11 cellular contexts compared by ENCODE assay signal in genomic region chr5:19795218-19795617, GRCh38.
A peak's percentile ranks its signal among the peaks of the same experiment; 100 is the strongest.
DNase-seq lines count a peak whose midpoint lies in the region; ATAC-seq and TF ChIP-seq lines count a peak whose summit lies in the region.
"Had no signal": no experiment of that assay in that cellular context is flagged by ENCODE, and none has a peak within 500 bp of the region (broad histone marks: within the 10 kb centered on the region; RNA-seq: fewer than 3 reads in every experiment).

No MANE protein-coding gene starts in this region.

- DNase-seq in AG10803 (ENCODE audit: low read depth) (peak; percentile 21), HFFc6 (peak; percentile 67), amniotic epithelial cell (ENCODE audit: low read depth) (peak; percentile 56), iPS DF 4.7 (ENCODE audit: extremely low read depth, low spot score) (peak; percentile 25), DMS79 (lab: John Stamatoyannopoulos, UW) (no peak), thyroid gland (no peak)
- DNase-seq: DMS153 had no signal

- H3K27ac ChIP-seq in thyroid gland = no peak overlapping the region

- no peak overlapping the region for H3K27ac Mint-ChIP-seq in HFFc6
- H3K27ac Mint-ChIP-seq: activated naive CD4-positive, alpha-beta T cell treated with anti-CD3 and anti-CD28 coated beads, Interleukin-2, amount 50 U/mL, for 24 hours had no signal

- H3K27me3 Mint-ChIP-seq in HFFc6 (ENCODE audit: insufficient read depth) = peaks cover 7% of the 10 kb centered on the region; the same call in 1 of the 2 replicates
- H3K27me3 Mint-ChIP-seq: activated naive CD4-positive, alpha-beta T cell treated with anti-CD3 and anti-CD28 coated beads, Interleukin-2, amount 50 U/mL, for 24 hours had no signal

- 69 to 86% methylated on average over 1 of the region's 1 CpG for WGBS in thyroid gland, 2 donors

- peak; percentile 41 for TF ChIP-seq CTCF in AG10803 (conservative IDR thresholded peaks at IDR 0.05; ENCODE audit: low read length)
- peak; percentile 77 for TF ChIP-seq CTCF in HFFc6 (IDR thresholded peaks at IDR 0.05)
- TF ChIP-seq CTCF in thyroid gland (IDR thresholded peaks at IDR 0.05) = no peak

- peaks cover 16% of the 10 kb centered on the region for H3K4me1 Mint-ChIP-seq in HFFc6 (ENCODE audit: low read depth)
- H3K4me1 Mint-ChIP-seq: activated naive CD4-positive, alpha-beta T cell treated with anti-CD3 and anti-CD28 coated beads, Interleukin-2, amount 50 U/mL, for 24 hours had no signal

- no peaks in the 10 kb centered on the region for H3K36me3 ChIP-seq in thyroid gland

- no peaks in the 10 kb centered on the region for H3K9me3 ChIP-seq in thyroid gland

- H3K4me1 ChIP-seq in thyroid gland = no peaks in the 10 kb centered on the region

- no peak for TF ChIP-seq POLR2A in thyroid gland (IDR thresholded peaks at IDR 0.05)

- no peak overlapping the region for H3K4me3 Mint-ChIP-seq in HFFc6
- H3K4me3 Mint-ChIP-seq: activated naive CD4-positive, alpha-beta T cell treated with anti-CD3 and anti-CD28 coated beads, Interleukin-2, amount 50 U/mL, for 24 hours had no signal

- H3K4me3 ChIP-seq in AG10803 (ENCODE audit: low read length) = no peak overlapping the region
- no peak overlapping the region for H3K4me3 ChIP-seq in thyroid gland (replicated peaks in 1 of 3)

- H3K9me3 Mint-ChIP-seq in HFFc6 = no peaks in the 10 kb centered on the region

- ATAC-seq in HG03135 (IDR thresholded peaks at IDR 0.05; ENCODE audit: unreplicated experiment) (no peak), HG03039 (IDR thresholded peaks at IDR 0.05; ENCODE audit: unreplicated experiment) (no peak)
- ATAC-seq: left lobe of liver had no signal

- no peaks in the 10 kb centered on the region for H3K36me3 Mint-ChIP-seq in HFFc6 (ENCODE audit: low read depth)
- H3K36me3 Mint-ChIP-seq: activated naive CD4-positive, alpha-beta T cell treated with anti-CD3 and anti-CD28 coated beads, Interleukin-2, amount 50 U/mL, for 24 hours had no signal

- intact Hi-C loops in thyroid gland (cut with DNase I) = no loop called here

- H3K27me3 ChIP-seq in thyroid gland = no peaks in the 10 kb centered on the region

Comparison
In these comparisons a context has a peak if more than half of its experiments do, and no peak if none do; other contexts are left out.
1. DNase-seq: peak in AG10803 (single experiment), HFFc6 (single experiment), amniotic epithelial cell (single experiment) and iPS DF 4.7 (single experiment); none in DMS79 (single experiment) and thyroid gland (0 of 2).
2. CTCF ChIP-seq: peak in AG10803 (single experiment) and HFFc6 (single experiment); none in thyroid gland (0 of 6).